In genomic region chr21:42061195-42061865, GRCh38 we compare ENCODE assay signal across 8 cellular contexts. TPM values are rescaled to one million over a fixed set of nuclear protein-coding genes. Genes with fewer than 3 reads are reported as not detected.
DNase-seq lines count a peak whose midpoint lies in the region; ATAC-seq and TF ChIP-seq lines count a peak whose summit lies in the region.

No MANE protein-coding gene starts in this region.

- CTCF ChIA-PET in CD4-positive, alpha-beta T cell (lab: Charles Lee): interaction anchor here (1.1 kb wide), 1 partner anchor 56 kb away, joined by 5 read pairs; no protein-coding TSS in a partner anchor

- intact Hi-C loops in CD4-positive, alpha-beta T cell (cut with DNase I, micrococcal nuclease): loop anchor here (5.0 to 10.0 kb wide), 3 partner anchors 173 to 831 kb away; partner anchors contain the start of genes MX2 (in 1 of the 2) and NDUFV3 (in 1 of the 2)
- intact Hi-C loops in breast epithelium (cut with DNase I; ENCODE audit: low total_unique reads): no loop called here

- no peaks in the 10 kb centered on the region for H3K27me3 Mint-ChIP-seq in CD4-positive, alpha-beta T cell
- peaks cover 11% of the 10 kb centered on the region for H3K27me3 Mint-ChIP-seq in endothelial cell (ENCODE audit: unreplicated experiment)

- H3K27ac Mint-ChIP-seq in CD4-positive, alpha-beta T cell: peak overlapping the region; percentile 98
- H3K27ac Mint-ChIP-seq in endothelial cell (ENCODE audit: unreplicated experiment): no peak overlapping the region

- H3K9me3 Mint-ChIP-seq in CD4-positive, alpha-beta T cell: no peaks in the 10 kb centered on the region
- no peaks in the 10 kb centered on the region for H3K9me3 Mint-ChIP-seq in endothelial cell (ENCODE audit: unreplicated experiment)

- TF ChIP-seq POLR2A in breast epithelium (IDR thresholded peaks at IDR 0.05): no peak

- POLR2A ChIA-PET in CD4-positive, alpha-beta T cell (lab: Charles Lee): interaction anchor here (1.0 to 3.9 kb wide), 5 partner anchors 22 to 343 kb away, joined by 4 to 88 read pairs (median 14); partner anchors contain the start of genes PRDM15, UBASH3A and ZBTB21

- no peak overlapping the region for H3K4me2 ChIP-seq in osteoblast (ENCODE audit: insufficient read depth, low read length)

- no peaks in the 10 kb centered on the region for H3K79me2 ChIP-seq in osteoblast (ENCODE audit: insufficient read depth, low read length)

- DNase-seq in CD4-positive, alpha-beta T cell: peak in 4 of 10 experiments; percentile 7 to 29 (median 16)
- peak; percentile 21 to 29 for DNase-seq in activated CD4-positive, alpha-beta T cell treated with anti-CD3 and anti-CD28 coated beads, Interleukin-2, amount 50 U/mL, for 48 hours
- DNase-seq in osteoblast (ENCODE audit: insufficient read length, low spot score, missing footprints) (peak; percentile 56), breast epithelium (ENCODE audit: low spot score in 2 of 2) (no peak), endothelial cell (ENCODE audit: low spot score) (no peak), NCI-H774 (lab: John Stamatoyannopoulos, UW) (no peak)

- H3K4me1 Mint-ChIP-seq in CD4-positive, alpha-beta T cell (ENCODE audit: low read depth): peaks cover 69% of the 10 kb centered on the region
- peaks cover 20% of the 10 kb centered on the region for H3K4me1 Mint-ChIP-seq in endothelial cell (ENCODE audit: unreplicated experiment)

- H3K4me1 ChIP-seq in osteoblast (ENCODE audit: insufficient read depth, low read length) (peaks cover 27% of the 10 kb centered on the region), breast epithelium (peaks cover 0 to 5% of the 10 kb centered on the region in 2 donors)

- peak overlapping the region; percentile 93 for H3K27ac ChIP-seq in CD4-positive, alpha-beta T cell (ENCODE audit: low read depth, low read length)
- H3K27ac ChIP-seq in osteoblast (ENCODE audit: low read depth, low read length) (no peak overlapping the region), breast epithelium (no peak overlapping the region)

- no peak overlapping the region for H2AFZ ChIP-seq in osteoblast (ENCODE audit: low read length)

- ATAC-seq in CD4-positive, alpha-beta T cell (ENCODE audit: poor library complexity): no peak
- ATAC-seq in GM19328 (IDR thresholded peaks at IDR 0.05; ENCODE audit: unreplicated experiment): peak; percentile 49
- ATAC-seq in HG03378 (IDR thresholded peaks at IDR 0.05; ENCODE audit: unreplicated experiment): peak; percentile 58

- peak overlapping the region; percentile 81 for H3K4me3 Mint-ChIP-seq in CD4-positive, alpha-beta T cell
- H3K4me3 Mint-ChIP-seq in endothelial cell (ENCODE audit: unreplicated experiment): no peak overlapping the region

- H3K36me3 Mint-ChIP-seq in CD4-positive, alpha-beta T cell (ENCODE audit: low read depth): no peaks in the 10 kb centered on the region
- H3K36me3 Mint-ChIP-seq in endothelial cell (ENCODE audit: low read depth, unreplicated experiment): no peaks in the 10 kb centered on the region

- no peak overlapping the region for H3K4me3 ChIP-seq in osteoblast (ENCODE audit: insufficient read depth, low read length)
- no peak overlapping the region for H3K4me3 ChIP-seq in breast epithelium

- H4K20me1 ChIP-seq in osteoblast (ENCODE audit: insufficient read depth, low read length): no peaks in the 10 kb centered on the region

- no peaks in the 10 kb centered on the region for H3K9me3 ChIP-seq in CD4-positive, alpha-beta T cell (ENCODE audit: control insufficient read depth, low read length)
- no peaks in the 10 kb centered on the region for H3K9me3 ChIP-seq in osteoblast (ENCODE audit: low read depth, low read length)
- no peaks in the 10 kb centered on the region for H3K9me3 ChIP-seq in breast epithelium

- no peaks in the 10 kb centered on the region for H3K27me3 ChIP-seq in CD4-positive, alpha-beta T cell (ENCODE audit: control insufficient read depth, insufficient read depth, low read length)
- peaks cover 32% of the 10 kb centered on the region for H3K27me3 ChIP-seq in osteoblast (ENCODE audit: insufficient read depth, low read length)
- H3K27me3 ChIP-seq in breast epithelium: no peaks in the 10 kb centered on the region

- H3K36me3 ChIP-seq in osteoblast (ENCODE audit: insufficient read depth, low read length): no peaks in the 10 kb centered on the region
- no peaks in the 10 kb centered on the region for H3K36me3 ChIP-seq in breast epithelium

- no peak for TF ChIP-seq CTCF in CD4-positive, alpha-beta T cell (IDR thresholded peaks at IDR 0.05)
- TF ChIP-seq CTCF in osteoblast (IDR thresholded peaks at IDR 0.05; ENCODE audit: extremely low read depth, low read depth, low read length) (no peak), breast epithelium (IDR thresholded peaks at IDR 0.05) (no peak), endothelial cell (IDR thresholded peaks at IDR 0.05; ENCODE audit: unreplicated experiment) (no peak)

RNA-seq across cellular contexts. Expression of gene UMODL1, which starts 9.8 kb away (rescaled TPM):
- under 1 TPM; 0.42 to 0.49 TPM for total RNA-seq in CD4-positive, alpha-beta T cell
- total RNA-seq in osteoblast (under 0.01 TPM in 1 of 2 replicates, not detected in the other), breast epithelium (not detected), endothelial cell (ENCODE audit: unreplicated experiment) (not detected)

RNA-seq across cellular contexts. Expression of gene ZBTB21, which starts 51.2 kb away (rescaled TPM):
- total RNA-seq in CD4-positive, alpha-beta T cell: 100 to 1,000 TPM; 132 to 139 TPM
- total RNA-seq in osteoblast (12.7 and 13.8 TPM in 2 replicates), breast epithelium (10 to 100 TPM; 15.2 to 18.1 (median 16.1) TPM), endothelial cell (ENCODE audit: unreplicated experiment) (8.4 TPM)

Comparison
In these comparisons a context has a peak if more than half of its experiments do, and no peak if none do; other contexts are left out.
1. DNase-seq: peak in activated CD4-positive, alpha-beta T cell treated with anti-CD3 and anti-CD28 coated beads, Interleukin-2, amount 50 U/mL, for 48 hours (2 of 2) and osteoblast (single experiment); none in breast epithelium (0 of 2), endothelial cell (single experiment) and NCI-H774 (single experiment).